Comparison of ENCODE assay signal across 20 cellular contexts in the genomic region with DNA sequence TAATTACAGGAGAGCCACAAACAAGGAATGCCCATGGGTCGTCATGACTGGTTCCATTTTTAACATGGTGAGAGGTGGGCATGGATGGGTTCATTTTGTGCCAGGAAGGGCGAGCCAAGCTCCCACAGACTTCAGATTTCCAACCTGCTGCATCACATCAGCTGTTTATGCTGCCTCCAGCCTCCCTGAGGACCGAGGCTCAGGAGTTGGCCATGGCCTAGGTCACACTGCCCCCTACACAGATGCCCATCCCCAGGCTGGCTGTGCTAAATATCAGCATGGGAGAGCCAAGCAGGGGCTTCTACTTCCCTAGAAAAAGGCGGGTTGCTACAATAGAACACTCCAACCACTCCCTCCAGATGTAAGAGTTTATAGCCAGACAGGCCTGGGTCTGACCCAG.
"Had no signal": no experiment of that assay in that cellular context is flagged by ENCODE, and none has a peak within 500 bp of the region (broad histone marks: within the 10 kb centered on the region; RNA-seq: fewer than 3 reads in every experiment).

No MANE protein-coding gene starts in this region.

- ATAC-seq: effector memory CD8-positive, alpha-beta T cell; gastrocnemius medialis; left lobe of liver; mucosa of descending colon; natural killer cell treated with Interleukin-12 subunit alpha and Interleukin-12 subunit beta and Interleukin-15 and Interleukin-18, amount 100 ng/mL, for 72 hours; stimulated activated naive B cell treated with anti-CD40 and anti-IgM and Interleukin-4, amounts not matched to agents 10 μg/mL and 1 μg/mL and 100 μg/mL, for 72 hours; upper lobe of right lung had no signal

- H3K9ac ChIP-seq: parathyroid adenoma had no signal

- DNase-seq: cortex of kidney; effector memory CD8-positive, alpha-beta T cell; foreskin fibroblast; gastrocnemius medialis; head of caudate nucleus; mesenchymal stem cell; mucosa of descending colon; naive B cell; spleen; stimulated activated CD4-positive, alpha-beta T cell treated with anti-CD3 and anti-CD28 coated beads, Interleukin-2, amount 100 ng/mL, for 48 hours; stimulated activated naive B cell treated with anti-CD40 and anti-IgM and Interleukin-4, amounts not matched to agents 10 μg/mL and 1 μg/mL and 100 μg/mL, for 72 hours; transverse colon; upper lobe of right lung; uterus had no signal

- H3K4me3 ChIP-seq: gastrocnemius medialis, mucosa of descending colon, skin epidermis, spleen, suprapubic skin, transverse colon, upper lobe of right lung, uterus had no signal

- H3K9me3 ChIP-seq: gastrocnemius medialis, mucosa of descending colon, spleen, suprapubic skin, transverse colon, upper lobe of right lung, uterus had no signal

- H3K4me1 ChIP-seq: gastrocnemius medialis, spleen, transverse colon, upper lobe of right lung, uterus had no signal

- H3K27ac ChIP-seq: gastrocnemius medialis, parathyroid adenoma, skin epidermis, spleen, suprapubic skin, transverse colon, upper lobe of right lung, uterus had no signal

- H3K36me3 ChIP-seq: gastrocnemius medialis, spleen, suprapubic skin, transverse colon, upper lobe of right lung, uterus had no signal

- H3K27me3 ChIP-seq: gastrocnemius medialis, spleen, suprapubic skin, transverse colon, upper lobe of right lung, uterus had no signal

- H3K79me2 ChIP-seq: parathyroid adenoma had no signal

- FAIRE-seq: keratinocyte had no signal

- H2AFZ ChIP-seq: parathyroid adenoma had no signal
